Comparison of ENCODE assay signal across 11 cellular contexts in the genomic region with DNA sequence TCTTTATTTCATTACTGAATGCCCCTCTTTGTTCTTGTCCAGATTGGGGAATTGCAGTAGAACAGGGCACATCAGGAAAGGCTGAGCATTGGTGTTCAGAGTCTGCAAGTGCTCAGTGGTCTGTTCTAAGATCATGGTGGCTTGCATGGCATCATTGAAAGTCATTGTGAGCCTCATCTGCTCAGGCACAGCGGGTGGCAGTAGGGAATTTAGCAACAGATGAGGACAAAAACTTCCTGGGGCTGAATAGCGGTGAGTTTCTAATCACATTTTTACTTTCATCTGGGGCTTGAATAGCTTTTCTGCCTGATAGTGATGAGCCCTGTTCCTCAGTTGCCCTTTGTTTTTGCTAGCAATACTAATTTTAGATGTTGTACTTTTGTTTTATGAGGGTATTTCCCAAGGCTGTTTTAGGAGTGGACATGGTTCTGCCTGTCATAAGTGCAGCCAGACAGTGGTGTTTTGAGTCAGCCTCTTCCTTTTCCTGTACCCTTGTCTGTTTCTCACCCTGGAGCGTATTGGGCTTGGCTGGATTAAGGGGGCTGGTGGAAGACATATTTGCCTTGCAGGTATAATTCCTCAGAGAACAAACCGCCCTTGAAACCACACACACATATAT. TPM values are rescaled to one million over a fixed set of nuclear protein-coding genes. Genes with fewer than 3 reads are reported as not detected.
DNase-seq lines count a peak whose midpoint lies in the region; ATAC-seq and TF ChIP-seq lines count a peak whose summit lies in the region.
"Had no signal": no experiment of that assay in that cellular context is flagged by ENCODE, and none has a peak within 500 bp of the region (broad histone marks: within the 10 kb centered on the region; RNA-seq: fewer than 3 reads in every experiment).

No MANE protein-coding gene starts in this region.

- H3K79me2 ChIP-seq in smooth muscle cell (ENCODE audit: low read depth): peaks cover 69% of the 10 kb centered on the region

- no peaks in the 10 kb centered on the region for H3K9me3 Mint-ChIP-seq in WTC11

- no peak overlapping the region for H3K9ac ChIP-seq in smooth muscle cell (ENCODE audit: low read depth)

- H3F3A ChIP-seq in smooth muscle cell (ENCODE audit: low read depth): no peaks in the 10 kb centered on the region

- no peaks in the 10 kb centered on the region for H3K36me3 Mint-ChIP-seq in WTC11

- CTCF ChIA-PET in WTC11 (lab: Charles Lee): no interaction called here

- TF ChIP-seq POLR2A in lower leg skin (IDR thresholded peaks at IDR 0.05) (no peak), stomach (IDR thresholded peaks at IDR 0.05) (no peak), suprapubic skin (IDR thresholded peaks at IDR 0.05) (no peak)

- H3K27me3 ChIP-seq in smooth muscle cell (ENCODE audit: low read depth): no peaks in the 10 kb centered on the region
- no peaks in the 10 kb centered on the region for H3K27me3 ChIP-seq in stomach
- no peaks in the 10 kb centered on the region for H3K27me3 ChIP-seq in suprapubic skin

- H3K36me3 ChIP-seq in smooth muscle cell (ENCODE audit: low read depth) (no peaks in the 10 kb centered on the region), stomach (no peaks in the 10 kb centered on the region), suprapubic skin (no peaks in the 10 kb centered on the region)

- H3K4me3 ChIP-seq in smooth muscle cell (no peak overlapping the region), lower leg skin (ENCODE audit: low read depth, poor library complexity, severe bottlenecking) (no peak overlapping the region), stomach (no peak overlapping the region), suprapubic skin (no peak overlapping the region)
- H3K4me3 ChIP-seq: PC-9 had no signal

- no peak for TF ChIP-seq EP300 in stomach (IDR thresholded peaks at IDR 0.05)
- TF ChIP-seq EP300 in suprapubic skin (IDR thresholded peaks at IDR 0.05): no peak

- H3K27me3 Mint-ChIP-seq in WTC11 (ENCODE audit: low read depth): no peaks in the 10 kb centered on the region

- no peak overlapping the region for H3K4me2 ChIP-seq in smooth muscle cell
- H3K4me2 ChIP-seq: PC-9 had no signal

- H3K4me1 Mint-ChIP-seq in WTC11: peaks cover 26% of the 10 kb centered on the region

- peak overlapping the region; percentile 20 for H3K27ac ChIP-seq in smooth muscle cell (ENCODE audit: low read depth)
- H3K27ac ChIP-seq in stomach: no peak overlapping the region
- no peak overlapping the region for H3K27ac ChIP-seq in suprapubic skin
- H3K27ac ChIP-seq: 22Rv1, PC-9 had no signal

- DNase-seq in DMS 273 (lab: John Stamatoyannopoulos, UW; ENCODE audit: unreplicated experiment) (peak; percentile 50), DMS 273 treated with DMSO at 0.1 percent for 48 hours (lab: John Stamatoyannopoulos, UW) (no peak), WTC11 (ENCODE audit: low spot score) (no peak), smooth muscle cell (lab: John Stamatoyannopoulos, UW; ENCODE audit: unreplicated experiment) (no peak), lower leg skin (ENCODE audit: low spot score in 2 of 2) (no peak), stomach (no peak), suprapubic skin (ENCODE audit: low spot score in 2 of 2) (no peak)
- DNase-seq: H7 had no signal

- H3K4me3 Mint-ChIP-seq in WTC11: no peak overlapping the region

- peak overlapping the region; percentile 78; the same call in 1 of the 2 replicates for H3K27ac Mint-ChIP-seq in WTC11

- H3K9me3 ChIP-seq in smooth muscle cell (replicated peaks; ENCODE audit: low read depth): no peaks in the 10 kb centered on the region
- H3K9me3 ChIP-seq in stomach: no peaks in the 10 kb centered on the region
- H3K9me3 ChIP-seq in suprapubic skin: no peaks in the 10 kb centered on the region

- intact Hi-C loops in lower leg skin (cut with DNase I; ENCODE audit: low total_unique reads) (no loop called here), stomach (cut with DNase I; ENCODE audit: low total_unique reads) (no loop called here)

- peaks cover 40% of the 10 kb centered on the region for H4K20me1 ChIP-seq in smooth muscle cell (ENCODE audit: low read depth)

- no peak for TF ChIP-seq CTCF in WTC11 (IDR thresholded peaks at IDR 0.05)
- TF ChIP-seq CTCF in smooth muscle cell (IDR thresholded peaks at IDR 0.05; ENCODE audit: borderline replicate concordance, insufficient read depth, poor library complexity, severe bottlenecking): no peak
- no peak for TF ChIP-seq CTCF in lower leg skin (IDR thresholded peaks at IDR 0.05)
- TF ChIP-seq CTCF in stomach (IDR thresholded peaks at IDR 0.05): no peak
- no peak for TF ChIP-seq CTCF in suprapubic skin (IDR thresholded peaks at IDR 0.05)

- H2AFZ ChIP-seq in smooth muscle cell (ENCODE audit: low read depth): no peak overlapping the region
- H2AFZ ChIP-seq: PC-9 had no signal

- 72% methylated on average over 4 of the region's 4 CpGs for WGBS in smooth muscle cell (ENCODE audit: low lambda C conversion rate)
- 75 to 79% methylated on average over 4 of the region's 4 CpGs for WGBS in lower leg skin, 2 donors
- 69 to 89% (median 83%) methylated on average over 4 of the region's 4 CpGs for WGBS in stomach, 5 donors
- 78% methylated on average over 4 of the region's 4 CpGs for WGBS in suprapubic skin

- POLR2A ChIA-PET in WTC11 (lab: Charles Lee): no interaction called here

- ATAC-seq in HG02852 (IDR thresholded peaks at IDR 0.05; ENCODE audit: unreplicated experiment): peak; percentile 79
- no peak; the same call in 1 of the 2 replicates for ATAC-seq in WTC11

- H3K4me1 ChIP-seq in smooth muscle cell (ENCODE audit: low read depth) (peaks cover 19% of the 10 kb centered on the region), stomach (peaks cover 0 to 77% (median 35%) of the 10 kb centered on the region in 4 donors), suprapubic skin (peaks cover 15% of the 10 kb centered on the region)

TF ChIP-seq in WTC11, 78 proteins besides CTCF, POLR2A, EP300 and RAD21 (continues in another document):
- TF ChIP-seq, protein P1, sequence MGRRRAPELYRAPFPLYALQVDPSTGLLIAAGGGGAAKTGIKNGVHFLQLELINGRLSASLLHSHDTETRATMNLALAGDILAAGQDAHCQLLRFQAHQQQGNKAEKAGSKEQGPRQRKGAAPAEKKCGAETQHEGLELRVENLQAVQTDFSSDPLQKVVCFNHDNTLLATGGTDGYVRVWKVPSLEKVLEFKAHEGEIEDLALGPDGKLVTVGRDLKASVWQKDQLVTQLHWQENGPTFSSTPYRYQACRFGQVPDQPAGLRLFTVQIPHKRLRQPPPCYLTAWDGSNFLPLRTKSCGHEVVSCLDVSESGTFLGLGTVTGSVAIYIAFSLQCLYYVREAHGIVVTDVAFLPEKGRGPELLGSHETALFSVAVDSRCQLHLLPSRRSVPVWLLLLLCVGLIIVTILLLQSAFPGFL (CRISPR knock-in tag; IDR thresholded peaks at IDR 0.05; ENCODE audit: borderline replicate concordance): no peak
- TF ChIP-seq NFATC4 (CRISPR knock-in tag; IDR thresholded peaks at IDR 0.05) (no peak), ZNF138 (CRISPR knock-in tag; conservative IDR thresholded peaks at IDR 0.05) (no peak), TEAD1 (CRISPR knock-in tag; IDR thresholded peaks at IDR 0.05) (no peak), FOXP1 (CRISPR knock-in tag; IDR thresholded peaks at IDR 0.05; ENCODE audit: borderline replicate concordance) (no peak), GABPB1 (CRISPR knock-in tag; IDR thresholded peaks at IDR 0.05) (no peak), KAT7 (CRISPR knock-in tag; IDR thresholded peaks at IDR 0.05; ENCODE audit: borderline replicate concordance) (no peak)
- TF ChIP-seq, protein P2, sequence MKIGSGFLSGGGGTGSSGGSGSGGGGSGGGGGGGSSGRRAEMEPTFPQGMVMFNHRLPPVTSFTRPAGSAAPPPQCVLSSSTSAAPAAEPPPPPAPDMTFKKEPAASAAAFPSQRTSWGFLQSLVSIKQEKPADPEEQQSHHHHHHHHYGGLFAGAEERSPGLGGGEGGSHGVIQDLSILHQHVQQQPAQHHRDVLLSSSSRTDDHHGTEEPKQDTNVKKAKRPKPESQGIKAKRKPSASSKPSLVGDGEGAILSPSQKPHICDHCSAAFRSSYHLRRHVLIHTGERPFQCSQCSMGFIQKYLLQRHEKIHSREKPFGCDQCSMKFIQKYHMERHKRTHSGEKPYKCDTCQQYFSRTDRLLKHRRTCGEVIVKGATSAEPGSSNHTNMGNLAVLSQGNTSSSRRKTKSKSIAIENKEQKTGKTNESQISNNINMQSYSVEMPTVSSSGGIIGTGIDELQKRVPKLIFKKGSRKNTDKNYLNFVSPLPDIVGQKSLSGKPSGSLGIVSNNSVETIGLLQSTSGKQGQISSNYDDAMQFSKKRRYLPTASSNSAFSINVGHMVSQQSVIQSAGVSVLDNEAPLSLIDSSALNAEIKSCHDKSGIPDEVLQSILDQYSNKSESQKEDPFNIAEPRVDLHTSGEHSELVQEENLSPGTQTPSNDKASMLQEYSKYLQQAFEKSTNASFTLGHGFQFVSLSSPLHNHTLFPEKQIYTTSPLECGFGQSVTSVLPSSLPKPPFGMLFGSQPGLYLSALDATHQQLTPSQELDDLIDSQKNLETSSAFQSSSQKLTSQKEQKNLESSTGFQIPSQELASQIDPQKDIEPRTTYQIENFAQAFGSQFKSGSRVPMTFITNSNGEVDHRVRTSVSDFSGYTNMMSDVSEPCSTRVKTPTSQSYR (CRISPR knock-in tag; IDR thresholded peaks at IDR 0.05): no peak
- TF ChIP-seq, protein P3, sequence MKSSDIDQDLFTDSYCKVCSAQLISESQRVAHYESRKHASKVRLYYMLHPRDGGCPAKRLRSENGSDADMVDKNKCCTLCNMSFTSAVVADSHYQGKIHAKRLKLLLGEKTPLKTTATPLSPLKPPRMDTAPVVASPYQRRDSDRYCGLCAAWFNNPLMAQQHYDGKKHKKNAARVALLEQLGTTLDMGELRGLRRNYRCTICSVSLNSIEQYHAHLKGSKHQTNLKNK (CRISPR knock-in tag; IDR thresholded peaks at IDR 0.05): no peak
- TF ChIP-seq, protein P4, sequence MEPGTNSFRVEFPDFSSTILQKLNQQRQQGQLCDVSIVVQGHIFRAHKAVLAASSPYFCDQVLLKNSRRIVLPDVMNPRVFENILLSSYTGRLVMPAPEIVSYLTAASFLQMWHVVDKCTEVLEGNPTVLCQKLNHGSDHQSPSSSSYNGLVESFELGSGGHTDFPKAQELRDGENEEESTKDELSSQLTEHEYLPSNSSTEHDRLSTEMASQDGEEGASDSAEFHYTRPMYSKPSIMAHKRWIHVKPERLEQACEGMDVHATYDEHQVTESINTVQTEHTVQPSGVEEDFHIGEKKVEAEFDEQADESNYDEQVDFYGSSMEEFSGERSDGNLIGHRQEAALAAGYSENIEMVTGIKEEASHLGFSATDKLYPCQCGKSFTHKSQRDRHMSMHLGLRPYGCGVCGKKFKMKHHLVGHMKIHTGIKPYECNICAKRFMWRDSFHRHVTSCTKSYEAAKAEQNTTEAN (CRISPR knock-in tag; IDR thresholded peaks at IDR 0.05): no peak

RNA-seq across cellular contexts. Expression of a gene that starts 21.8 kb away (rescaled TPM):
- total RNA-seq in WTC11 (2021): 5.3 to 7.8 TPM (median 7.1 TPM) in 3 replicates
- total RNA-seq in smooth muscle cell: 2.4 and 12.4 TPM in 2 replicates
- polyA plus RNA-seq in smooth muscle cell: 3.5 and 5.1 TPM in 2 replicates
- 1 to 10 TPM in 2 of 4 donors, under 1 TPM in 2; 0.15 to 1.5 (median 0.78) TPM for total RNA-seq in lower leg skin
- 10 to 100 TPM in 2 of 5 donors, 1 to 10 TPM in 1, not detected in 2; 7.1 to 21.0 (median 18.7) TPM for total RNA-seq in stomach
- polyA plus RNA-seq in stomach: 1 to 10 TPM; 1.2 to 8.9 (median 1.7) TPM
- total RNA-seq in suprapubic skin: 1 to 10 TPM in 1 of 4 donors, under 1 TPM in 2, not detected in 1; 0.39 to 6.0 (median 0.57) TPM
